In the genomic region with DNA sequence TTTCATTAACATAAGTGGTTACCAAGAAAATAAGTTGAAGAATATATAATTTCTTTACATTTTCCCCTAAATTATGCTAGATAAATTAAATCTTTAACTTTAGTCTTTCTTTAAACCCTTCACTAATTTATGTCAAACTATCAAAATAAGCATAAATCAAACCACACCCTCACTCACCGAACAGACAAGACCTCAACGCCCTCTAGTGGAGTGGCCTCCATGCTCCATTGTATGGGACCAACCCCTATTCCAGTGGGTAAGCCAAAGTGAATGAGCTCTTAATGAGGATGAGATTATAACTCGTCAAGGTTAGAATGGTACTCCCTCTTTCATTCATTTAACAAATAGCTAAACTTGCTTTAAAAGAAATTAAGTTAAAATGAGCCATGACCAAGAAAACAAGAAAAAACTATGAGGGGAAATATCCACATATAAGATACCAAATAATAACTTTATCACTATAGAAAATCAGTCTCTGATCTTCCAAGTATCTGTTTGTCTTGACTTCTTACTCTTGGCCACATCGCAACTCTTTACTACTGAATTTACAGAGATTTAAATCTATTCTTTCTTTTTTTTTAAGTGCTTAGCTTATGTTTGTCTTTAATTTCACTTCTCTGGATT, we compare ENCODE assay signal across 8 cellular contexts. TPM values are rescaled to one million over a fixed set of nuclear protein-coding genes. Genes with fewer than 3 reads are reported as not detected.
A peak's percentile ranks its signal among the peaks of the same experiment; 100 is the strongest.
DNase-seq lines count a peak whose midpoint lies in the region; ATAC-seq and TF ChIP-seq lines count a peak whose summit lies in the region.

No MANE protein-coding gene starts in this region.

- H3K36me3 Mint-ChIP-seq in HFFc6 (ENCODE audit: low read depth), result no peaks in the 10 kb centered on the region
- H3K36me3 Mint-ChIP-seq in central memory CD8-positive, alpha-beta T cell (ENCODE audit: insufficient read depth), result no peaks in the 10 kb centered on the region

- no peak overlapping the region for H3K4me3 Mint-ChIP-seq in HFFc6
- H3K4me3 Mint-ChIP-seq in central memory CD8-positive, alpha-beta T cell, result no peak overlapping the region

- ATAC-seq in central memory CD8-positive, alpha-beta T cell (replicated peaks; ENCODE audit: extremely low read depth, poor library complexity, severe bottlenecking), result peak; percentile 79

- DNase-seq in NOMO-1 (lab: John Stamatoyannopoulos, UW; ENCODE audit: unreplicated experiment in 2 of 2), result peak; percentile 28
- no peak for DNase-seq in NOMO-1 treated with dmso at 0.1 percent for 144 hours (lab: John Stamatoyannopoulos, UW; ENCODE audit: unreplicated experiment)
- DNase-seq in HFFc6, result peak; percentile 58
- peak; percentile 13 for DNase-seq in NCI-H1092 treated with DMSO at 0.1 percent for 48 hours (lab: John Stamatoyannopoulos, UW)
- peak; percentile 53 for DNase-seq in activated CD4-positive, CD25-positive, alpha-beta regulatory T cell treated with anti-CD3 and anti-CD28 coated beads, Interleukin-2, amount 50 U/mL, for 72 hours
- DNase-seq in central memory CD8-positive, alpha-beta T cell (ENCODE audit: low spot score in 2 of 2), result peak; percentile 31 to 40
- peak; percentile 56 for DNase-seq in left kidney (ENCODE audit: low read depth, low spot score)
- DNase-seq in stimulated activated CD4-positive, alpha-beta T cell treated with anti-CD3 and anti-CD28 coated beads, TNF-alpha, amount 100 ng/mL, for 4 hours (ENCODE audit: low read depth in 3 of 3), result peak; percentile 51 to 62 (median 58)

- 0 out of 2 replicates have a peak, but pooled peaks cover 6% of the 10 kb centered on the region for H3K4me1 Mint-ChIP-seq in HFFc6 (ENCODE audit: low read depth)
- peaks cover 6% of the 10 kb centered on the region for H3K4me1 Mint-ChIP-seq in central memory CD8-positive, alpha-beta T cell

- peak; percentile 93 for TF ChIP-seq CTCF in HFFc6 (IDR thresholded peaks at IDR 0.05)

- peaks cover 11% of the 10 kb centered on the region for H3K27me3 Mint-ChIP-seq in HFFc6 (ENCODE audit: insufficient read depth)
- peaks cover 3% of the 10 kb centered on the region for H3K27me3 Mint-ChIP-seq in central memory CD8-positive, alpha-beta T cell

- H3K9me3 Mint-ChIP-seq in HFFc6, result no peaks in the 10 kb centered on the region
- H3K9me3 Mint-ChIP-seq in central memory CD8-positive, alpha-beta T cell, result no peaks in the 10 kb centered on the region

- H3K27ac Mint-ChIP-seq in HFFc6, result no peak overlapping the region
- no peak overlapping the region for H3K27ac Mint-ChIP-seq in central memory CD8-positive, alpha-beta T cell (ENCODE audit: low read depth)

RNA-seq across cellular contexts. Expression of gene BBS12, which starts 15.6 kb away (rescaled TPM):
- total RNA-seq in HFFc6 (2021; fragmentation: NEBNext Ultra II Directional; extraction: Animal tissue kit (Norgen Biotek cat#: 25700)), result 1 to 10 TPM; 2.0 to 3.1 (median 2.4) TPM
